Comparison of ENCODE assay signal across 15 cellular contexts in genomic region chr5:159805021-159805420, GRCh38.
DNase-seq lines count a peak whose midpoint lies in the region; ATAC-seq and TF ChIP-seq lines count a peak whose summit lies in the region.
"Had no signal": no experiment of that assay in that cellular context is flagged by ENCODE, and none has a peak within 500 bp of the region (broad histone marks: within the 10 kb centered on the region; RNA-seq: fewer than 3 reads in every experiment).

No MANE protein-coding gene starts in this region.

- no peak overlapping the region for H3K4me3 ChIP-seq in fibroblast of lung (replicated peaks in 1 of 4; ENCODE audit: control extremely low read depth in 1 of 4, insufficient read depth in 1 of 4, low read depth in 3 of 4, low read length in 4 of 4)
- no peak overlapping the region for H3K4me3 ChIP-seq in naive thymus-derived CD4-positive, alpha-beta T cell (ENCODE audit: low read length)
- H3K4me3 ChIP-seq: BLaER1, body of pancreas, lung, ovary had no signal

- peaks cover 0 to 8% (median 4%) of the 10 kb centered on the region in 7 donors for H3K9me3 Mint-ChIP-seq in CD14-positive monocyte
- peaks cover 2 to 25% (median 6%) of the 10 kb centered on the region in 11 donors for H3K9me3 Mint-ChIP-seq in naive thymus-derived CD4-positive, alpha-beta T cell

- POLR2A ChIA-PET in naive thymus-derived CD4-positive, alpha-beta T cell (lab: Charles Lee), result no interaction called here

- no peaks in the 10 kb centered on the region for H4K20me1 ChIP-seq in fibroblast of lung (ENCODE audit: control insufficient read depth, extremely low read depth, insufficient read depth, low read length)
- H4K20me1 ChIP-seq: BLaER1 had no signal

- H3K4me3 Mint-ChIP-seq in CD14-positive monocyte, result no peak overlapping the region
- no peak overlapping the region for H3K4me3 Mint-ChIP-seq in naive thymus-derived CD4-positive, alpha-beta T cell
- H3K4me3 Mint-ChIP-seq: activated CD4-positive, alpha-beta T cell treated with anti-CD3 and anti-CD28 coated beads, Interleukin-2, amount 10 ng/mL, durations not matched to agents 7 days and 5 days; endodermal cell; T-helper 17 cell had no signal

- H3K27ac ChIP-seq in fibroblast of lung (ENCODE audit: insufficient read depth, low read length), result no peak overlapping the region
- no peak overlapping the region for H3K27ac ChIP-seq in naive thymus-derived CD4-positive, alpha-beta T cell (ENCODE audit: low read depth, low read length)
- H3K27ac ChIP-seq: BLaER1, body of pancreas, ovary had no signal

- H2AFZ ChIP-seq in fibroblast of lung (ENCODE audit: low read length), result no peak overlapping the region

- H3K79me2 ChIP-seq in fibroblast of lung (ENCODE audit: control insufficient read depth, insufficient read depth, low read length), result no peaks in the 10 kb centered on the region

- no peaks in the 10 kb centered on the region for H3K27me3 ChIP-seq in fibroblast of lung (ENCODE audit: control insufficient read depth, insufficient read depth, low read length)
- H3K27me3 ChIP-seq in naive thymus-derived CD4-positive, alpha-beta T cell (ENCODE audit: control insufficient read depth in 2 of 2, insufficient read depth in 2 of 2, low read length in 2 of 2), result no peaks in the 10 kb centered on the region
- H3K27me3 ChIP-seq: BLaER1, body of pancreas, ovary had no signal

- H3K27me3 Mint-ChIP-seq in CD14-positive monocyte (ENCODE audit: low read depth in 3 of 3), result peaks cover 0 to 2% (median 1%) of the 10 kb centered on the region in 3 donors
- H3K27me3 Mint-ChIP-seq in naive thymus-derived CD4-positive, alpha-beta T cell, result peaks cover 14 to 48% (median 39%) of the 10 kb centered on the region in 5 donors

- TF ChIP-seq CTCF in CD14-positive monocyte (IDR thresholded peaks at IDR 0.05), result no peak
- TF ChIP-seq CTCF in fibroblast of lung (conservative IDR thresholded peaks at IDR 0.05 in 1 of 2, IDR thresholded peaks at IDR 0.05 in 1 of 2; ENCODE audit: low read depth in 1 of 2, low read length in 2 of 2), result no peak

- no peaks in the 10 kb centered on the region for H3K36me3 Mint-ChIP-seq in CD14-positive monocyte
- no peaks in the 10 kb centered on the region for H3K36me3 Mint-ChIP-seq in naive thymus-derived CD4-positive, alpha-beta T cell

- no peaks in the 10 kb centered on the region for H3K4me1 ChIP-seq in fibroblast of lung (ENCODE audit: control insufficient read depth, extremely low read depth, insufficient read depth, low read length)
- no peaks in the 10 kb centered on the region for H3K4me1 ChIP-seq in naive thymus-derived CD4-positive, alpha-beta T cell (ENCODE audit: control insufficient read depth in 2 of 2, insufficient read depth in 2 of 2, low read length in 2 of 2)
- H3K4me1 ChIP-seq: body of pancreas had no signal

- H3K4me2 ChIP-seq in fibroblast of lung (ENCODE audit: extremely low read depth, insufficient read depth, low read length), result no peak overlapping the region
- H3K4me2 ChIP-seq: BLaER1 had no signal

- no peak overlapping the region for H3K9ac ChIP-seq in fibroblast of lung (ENCODE audit: insufficient read depth, low read length)
- H3K9ac ChIP-seq: BLaER1 had no signal

- no peaks in the 10 kb centered on the region for H3K36me3 ChIP-seq in fibroblast of lung (ENCODE audit: control insufficient read depth, insufficient read depth, low read length)
- no peaks in the 10 kb centered on the region for H3K36me3 ChIP-seq in naive thymus-derived CD4-positive, alpha-beta T cell (ENCODE audit: control insufficient read depth in 2 of 3, insufficient read depth in 3 of 3, low read length in 3 of 3)
- H3K36me3 ChIP-seq: BLaER1, ovary had no signal

- no peaks in the 10 kb centered on the region for H3K9me3 ChIP-seq in fibroblast of lung (ENCODE audit: control insufficient read depth, insufficient read depth, low read depth, low read length)
- H3K9me3 ChIP-seq in naive thymus-derived CD4-positive, alpha-beta T cell (ENCODE audit: control insufficient read depth in 2 of 3, low read length in 3 of 3), result no peaks in the 10 kb centered on the region
- H3K9me3 ChIP-seq: ovary had no signal

- H3K4me1 Mint-ChIP-seq in CD14-positive monocyte, result peaks cover 36% of the 10 kb centered on the region
- H3K4me1 Mint-ChIP-seq in naive thymus-derived CD4-positive, alpha-beta T cell, result peaks cover 0 to 1% (median 0%) of the 10 kb centered on the region in 7 donors
- H3K4me1 Mint-ChIP-seq: activated CD4-positive, alpha-beta T cell treated with anti-CD3 and anti-CD28 coated beads, Interleukin-2, amount 10 ng/mL, durations not matched to agents 7 days and 5 days; endodermal cell; T-helper 17 cell had no signal

- intact Hi-C loops in CD14-positive monocyte (cut with micrococcal nuclease), result no loop called here
- intact Hi-C loops in naive thymus-derived CD4-positive, alpha-beta T cell (cut with micrococcal nuclease), result no loop called here

- DNase-seq in CD14-positive monocyte (ENCODE audit: low spot score) (peak; percentile 66), NOMO-1 (lab: John Stamatoyannopoulos, UW; ENCODE audit: unreplicated experiment in 2 of 2) (peak; percentile 94 to 97), fibroblast of lung (ENCODE audit: low read depth in 2 of 2) (peak; percentile 22 to 59), NCI-H187 treated with DMSO at 0.1 percent for 48 hours (lab: John Stamatoyannopoulos, UW) (no peak), dermis blood vessel endothelial cell (no peak)
- no peak for DNase-seq in naive thymus-derived CD4-positive, alpha-beta T cell
- DNase-seq: activated CD4-positive, alpha-beta T cell treated with anti-CD3 and anti-CD28 coated beads, Interleukin-2, amount 10 ng/mL, durations not matched to agents 7 days and 5 days; endodermal cell; ovary; T-helper 17 cell had no signal

- ATAC-seq in naive thymus-derived CD4-positive, alpha-beta T cell, result peak; percentile 71
- ATAC-seq in HG02885 (IDR thresholded peaks at IDR 0.05; ENCODE audit: poor library complexity, unreplicated experiment), result no peak
- no peak for ATAC-seq in HG02623 (IDR thresholded peaks at IDR 0.05; ENCODE audit: unreplicated experiment)
- ATAC-seq: body of pancreas, T-helper 17 cell had no signal

- CTCF ChIA-PET in naive thymus-derived CD4-positive, alpha-beta T cell (lab: Charles Lee), result no interaction called here

- peak overlapping the region; percentile 56 to 81 (median 73) for H3K27ac Mint-ChIP-seq in CD14-positive monocyte
- H3K27ac Mint-ChIP-seq in naive thymus-derived CD4-positive, alpha-beta T cell, result no peak overlapping the region
- H3K27ac Mint-ChIP-seq: activated CD4-positive, alpha-beta T cell treated with anti-CD3 and anti-CD28 coated beads, Interleukin-2, amount 10 ng/mL, durations not matched to agents 7 days and 5 days; endodermal cell; T-helper 17 cell had no signal

Comparison
In these comparisons a context has a peak if more than half of its experiments do, and no peak if none do; other contexts are left out.
1. DNase-seq: peak in CD14-positive monocyte (single experiment), NOMO-1 (2 of 2) and fibroblast of lung (2 of 2); none in naive thymus-derived CD4-positive, alpha-beta T cell (0 of 9), NCI-H187 treated with DMSO at 0.1 percent for 48 hours (single experiment) and dermis blood vessel endothelial cell (single experiment).
2. H3K27ac Mint-ChIP-seq: peak in CD14-positive monocyte (7 of 7); none in naive thymus-derived CD4-positive, alpha-beta T cell (0 of 9).